17 cellular contexts compared by ENCODE assay signal in the genomic region with DNA sequence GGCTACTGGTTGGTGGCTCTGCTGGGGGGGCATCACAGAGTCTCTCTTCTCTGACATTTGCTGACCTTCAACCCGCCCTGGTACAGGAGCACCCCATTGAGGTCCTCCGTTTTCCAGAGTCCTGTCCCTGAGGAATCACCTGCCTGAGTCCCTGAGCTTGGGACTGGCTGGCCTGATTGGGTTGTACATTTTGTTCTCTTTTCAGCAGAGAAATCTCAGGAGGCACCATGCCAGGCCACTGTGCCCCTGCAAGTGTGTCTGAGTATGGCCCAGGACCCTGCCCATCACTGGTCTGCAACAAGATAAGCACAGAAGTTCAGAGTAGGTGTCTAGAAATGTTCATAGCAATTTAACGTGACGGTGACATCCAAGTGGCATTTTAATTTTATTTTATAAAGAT.
DNase-seq lines count a peak whose midpoint lies in the region; ATAC-seq and TF ChIP-seq lines count a peak whose summit lies in the region.
"Had no signal": no experiment of that assay in that cellular context is flagged by ENCODE, and none has a peak within 500 bp of the region (broad histone marks: within the 10 kb centered on the region; RNA-seq: fewer than 3 reads in every experiment).

No MANE protein-coding gene starts in this region.

- TF ChIP-seq CTCF in brain (conservative IDR thresholded peaks at IDR 0.05), result no peak
- TF ChIP-seq CTCF in right atrium auricular region (IDR thresholded peaks at IDR 0.05), result no peak
- no peak for TF ChIP-seq CTCF in stomach (IDR thresholded peaks at IDR 0.05)

- H3K27me3 ChIP-seq in HUES64 (ENCODE audit: insufficient read depth, low read length), result no peaks in the 10 kb centered on the region
- H3K27me3 ChIP-seq in right atrium auricular region, result no peaks in the 10 kb centered on the region
- H3K27me3 ChIP-seq in stomach, result no peaks in the 10 kb centered on the region
- H3K27me3 ChIP-seq in trophoblast cell (ENCODE audit: insufficient read depth, low read length), result no peaks in the 10 kb centered on the region

- no peak overlapping the region for H3K18ac ChIP-seq in trophoblast cell (ENCODE audit: low read length)

- H3K4me3 Mint-ChIP-seq in brain, result peak overlapping the region in 1 of 5 experiments; percentile 54
- H3K4me3 Mint-ChIP-seq: CD8-positive, alpha-beta memory T cell; central memory CD8-positive, alpha-beta T cell; natural killer cell; stimulated activated effector memory CD8-positive, alpha-beta T cell treated with anti-CD3 and anti-CD28 coated beads, Interleukin-12 subunit alpha, Interleukin-12 subunit beta, amount 100 ng/mL, for 72 hours had no signal

- no peak for TF ChIP-seq EP300 in stomach (IDR thresholded peaks at IDR 0.05)

- no peak overlapping the region for H4K91ac ChIP-seq in trophoblast cell (ENCODE audit: low read depth, low read length)

- H3K4me1 ChIP-seq in HUES64 (ENCODE audit: insufficient read depth, low read length) (peaks cover 37% of the 10 kb centered on the region), right atrium auricular region (peaks cover 0 to 70% of the 10 kb centered on the region in 2 donors), stomach (peaks cover 26 to 91% (median 54%) of the 10 kb centered on the region in 4 donors), trophoblast cell (ENCODE audit: control insufficient read depth in 1 of 2, insufficient read depth in 2 of 2, low read length in 2 of 2) (peaks cover 15 to 24% of the 10 kb centered on the region in 2 experiments)

- H3K4me3 ChIP-seq in HUES64 (ENCODE audit: low read length), result no peak overlapping the region
- H3K4me3 ChIP-seq in right atrium auricular region, result no peak overlapping the region
- no peak overlapping the region for H3K4me3 ChIP-seq in stomach
- H3K4me3 ChIP-seq in trophoblast cell (ENCODE audit: low read depth, low read length), result no peak overlapping the region

- no peak overlapping the region for H3K14ac ChIP-seq in trophoblast cell (ENCODE audit: low read length)

- no peak overlapping the region for H2BK12ac ChIP-seq in trophoblast cell (ENCODE audit: low read length)

- no peak overlapping the region for H2BK5ac ChIP-seq in trophoblast cell (ENCODE audit: low read depth, low read length, poor library complexity)

- no peaks in the 10 kb centered on the region for H3K27me3 Mint-ChIP-seq in brain
- H3K27me3 Mint-ChIP-seq: CD8-positive, alpha-beta memory T cell; central memory CD8-positive, alpha-beta T cell had no signal

- DNase-seq in right atrium auricular region (ENCODE audit: low spot score) (no peak), stomach (no peak), COR-L47 (lab: John Stamatoyannopoulos, UW) (no peak), trophoblast cell (no peak)
- no peak for DNase-seq in activated naive CD4-positive, alpha-beta T cell (lab: John Stamatoyannopoulos, UW)
- DNase-seq: activated CD4-positive, alpha-beta T cell treated with anti-CD3 and anti-CD28 coated beads for 48 hours; activated naive CD4-positive, alpha-beta T cell treated with anti-CD3 and anti-CD28 coated beads, Interleukin-2, amount 50 U/mL, for 16 hours; CD8-positive, alpha-beta memory T cell; effector CD8-positive, alpha-beta T cell; Kasumi-1; natural killer cell; T-helper 1 cell had no signal

- no peak overlapping the region for H3K4me2 ChIP-seq in trophoblast cell (ENCODE audit: low read length)

- no peak for TF ChIP-seq POLR2A in stomach (IDR thresholded peaks at IDR 0.05)

- no peaks in the 10 kb centered on the region for H3K9me3 Mint-ChIP-seq in brain
- H3K9me3 Mint-ChIP-seq: CD8-positive, alpha-beta memory T cell; central memory CD8-positive, alpha-beta T cell; natural killer cell; stimulated activated effector memory CD8-positive, alpha-beta T cell treated with anti-CD3 and anti-CD28 coated beads, Interleukin-12 subunit alpha, Interleukin-12 subunit beta, amount 100 ng/mL, for 72 hours had no signal

- WGBS in HUES64, result 95% methylated on average over 4 of the region's 4 CpGs
- WGBS in stomach, 5 donors, result 85 to 96% (median 92%) methylated on average over 4 of the region's 4 CpGs
- no CpG with 5 or more reads among the region's 4 CpGs for WGBS in trophoblast cell (ENCODE audit: extremely low coverage, insufficient coverage, insufficient read length)

- H3K9me3 ChIP-seq in HUES64 (ENCODE audit: insufficient read depth, low read depth, low read length) (no peaks in the 10 kb centered on the region), right atrium auricular region (no peaks in the 10 kb centered on the region), stomach (no peaks in the 10 kb centered on the region), trophoblast cell (ENCODE audit: insufficient read depth, low read depth, low read length) (no peaks in the 10 kb centered on the region)

- H3K4ac ChIP-seq in trophoblast cell (ENCODE audit: low read depth, low read length), result no peak overlapping the region

- no peaks in the 10 kb centered on the region for H3K36me3 ChIP-seq in HUES64 (ENCODE audit: insufficient read depth, low read length)
- H3K36me3 ChIP-seq in right atrium auricular region, result no peaks in the 10 kb centered on the region
- no peaks in the 10 kb centered on the region for H3K36me3 ChIP-seq in stomach
- H3K36me3 ChIP-seq in trophoblast cell (ENCODE audit: control insufficient read depth in 1 of 2, insufficient read depth in 2 of 2, low read length in 2 of 2), result no peaks in the 10 kb centered on the region

- ATAC-seq in HG03196 (IDR thresholded peaks at IDR 0.05; ENCODE audit: unreplicated experiment), result no peak
- ATAC-seq: natural killer cell; stimulated activated effector memory CD8-positive, alpha-beta T cell treated with anti-CD3 and anti-CD28 coated beads, Interleukin-12 subunit alpha, Interleukin-12 subunit beta, amount 100 ng/mL, for 72 hours had no signal

- H3K79me2 ChIP-seq in trophoblast cell (ENCODE audit: control insufficient read depth, insufficient read depth, low read length, poor library complexity), result peaks cover 6% of the 10 kb centered on the region

- no peak overlapping the region for H2BK120ac ChIP-seq in trophoblast cell (ENCODE audit: insufficient read depth, low read length, poor library complexity)

- peaks cover 2% of the 10 kb centered on the region for H3K79me1 ChIP-seq in trophoblast cell (ENCODE audit: low read length)

- H4K12ac ChIP-seq in trophoblast cell (ENCODE audit: low read depth, low read length), result no peak overlapping the region

- peaks cover 6% of the 10 kb centered on the region for H3K36me3 Mint-ChIP-seq in brain
- H3K36me3 Mint-ChIP-seq: natural killer cell had no signal

- intact Hi-C loops in stomach (cut with DNase I; ENCODE audit: low total_unique reads), result no loop called here

- peaks cover 69% of the 10 kb centered on the region for H3K4me1 Mint-ChIP-seq in brain

- peak overlapping the region in 4 of 5 experiments; percentile 14 to 84 (median 58) for H3K27ac Mint-ChIP-seq in brain
- H3K27ac Mint-ChIP-seq: CD8-positive, alpha-beta memory T cell; natural killer cell; stimulated activated effector memory CD8-positive, alpha-beta T cell treated with anti-CD3 and anti-CD28 coated beads, Interleukin-12 subunit alpha, Interleukin-12 subunit beta, amount 100 ng/mL, for 72 hours had no signal

- H3K9ac ChIP-seq in HUES64 (ENCODE audit: low read depth, low read length) (no peak overlapping the region), trophoblast cell (ENCODE audit: low read length) (no peak overlapping the region)

- no peak overlapping the region for H2AFZ ChIP-seq in trophoblast cell (ENCODE audit: insufficient read depth, low read length, poor library complexity)

- no peak overlapping the region for H4K8ac ChIP-seq in trophoblast cell (ENCODE audit: low read depth, low read length)

- H3K27ac ChIP-seq in HUES64 (ENCODE audit: low read depth, low read length), result peak overlapping the region; percentile 31; the same call in 1 of the 2 replicates
- peak overlapping the region; percentile 81 to 88 for H3K27ac ChIP-seq in right atrium auricular region
- peak overlapping the region in 4 of 5 donors; percentile 31 to 90 (median 50) for H3K27ac ChIP-seq in stomach
- no peak overlapping the region for H3K27ac ChIP-seq in trophoblast cell (ENCODE audit: low read depth, low read length)

- no peak overlapping the region for H2AK5ac ChIP-seq in trophoblast cell (ENCODE audit: low read length)

- no peak overlapping the region for H3K23ac ChIP-seq in trophoblast cell (ENCODE audit: low read length)
